ENCODE assay signal across 21 cellular contexts in genomic region chr10:30215131-30215530, GRCh38.
DNase-seq lines count a peak whose midpoint lies in the region; ATAC-seq and TF ChIP-seq lines count a peak whose summit lies in the region.
"Had no signal": no experiment of that assay in that cellular context is flagged by ENCODE, and none has a peak within 500 bp of the region (broad histone marks: within the 10 kb centered on the region; RNA-seq: fewer than 3 reads in every experiment).

No MANE protein-coding gene starts in this region.

- peak overlapping the region in 10 of 12 donors; percentile 25 to 71 (median 58) for H3K27ac ChIP-seq in heart left ventricle
- peak overlapping the region; percentile 10 to 75 (median 43) for H3K27ac ChIP-seq in thyroid gland
- H3K27ac ChIP-seq in H9 (ENCODE audit: insufficient read length, low read depth, low read length): no peak overlapping the region
- H3K27ac ChIP-seq: 22Rv1, cardiac muscle cell, HL-60, ovary had no signal

- peaks cover 0 to 23% (median 8%) of the 10 kb centered on the region in 12 donors for H3K4me1 ChIP-seq in heart left ventricle
- peaks cover 16 to 26% of the 10 kb centered on the region in 2 donors for H3K4me1 ChIP-seq in thyroid gland
- no peaks in the 10 kb centered on the region for H3K4me1 ChIP-seq in H9 (ENCODE audit: insufficient read depth, low read length)

- TF ChIP-seq CTCF in heart left ventricle (IDR thresholded peaks at IDR 0.05) (no peak), cardiac fibroblast (IDR thresholded peaks at IDR 0.05; ENCODE audit: low read depth, low read length) (no peak), neural crest cell (conservative IDR thresholded peaks at IDR 0.05) (no peak), thyroid gland (IDR thresholded peaks at IDR 0.05) (no peak), H9 (conservative IDR thresholded peaks at IDR 0.05) (no peak)

- no peaks in the 10 kb centered on the region for H3K23me2 ChIP-seq in H9 (ENCODE audit: insufficient read length, low read depth, low read length, poor library complexity, severe bottlenecking)

- H2AFZ ChIP-seq in H9 (ENCODE audit: low read length): no peak overlapping the region

- no peak overlapping the region for H2BK5ac ChIP-seq in H9 (ENCODE audit: insufficient read length, low read length)

- H3K79me2 ChIP-seq in H9 (ENCODE audit: insufficient read depth, low read length): no peaks in the 10 kb centered on the region

- no peak overlapping the region for H2BK12ac ChIP-seq in H9 (ENCODE audit: insufficient read length, low read depth, low read length)

- TF ChIP-seq POLR2A in heart left ventricle (IDR thresholded peaks at IDR 0.05) (no peak), thyroid gland (IDR thresholded peaks at IDR 0.05) (no peak)

- no peak overlapping the region for H4K8ac ChIP-seq in H9 (replicated peaks; ENCODE audit: insufficient read length, low read depth, low read length)

- no peaks in the 10 kb centered on the region for H3K9me3 Mint-ChIP-seq in neural crest cell
- H3K9me3 Mint-ChIP-seq in T-cell: no peaks in the 10 kb centered on the region
- peaks cover 0 to 1% of the 10 kb centered on the region in 2 experiments; a peak in 1 of 5 replicates for H3K9me3 Mint-ChIP-seq in H9

- no peak overlapping the region for H3K4me2 ChIP-seq in H9 (ENCODE audit: insufficient read depth, insufficient read length, low read length)

- no peak overlapping the region for H2AK5ac ChIP-seq in H9 (ENCODE audit: insufficient read length, low read length)

- intact Hi-C loops in heart left ventricle (cut with DNase I): no loop called here
- intact Hi-C loops in Right ventricle myocardium superior (cut with DNase I): no loop called here
- intact Hi-C loops in thyroid gland (cut with DNase I): loop anchor here (10.0 kb wide), 1 partner anchor 190 kb away; no protein-coding TSS in a partner anchor

- ATAC-seq in heart left ventricle: no peak
- ATAC-seq in Right ventricle myocardium superior (ENCODE audit: poor library complexity): no peak
- ATAC-seq in T-cell (replicated peaks in 1 of 4): no peak
- ATAC-seq: PC-3 had no signal

- no peak overlapping the region for H3K56ac ChIP-seq in H9 (ENCODE audit: insufficient read length, low read depth, low read length)

- WGBS in heart left ventricle, 4 donors: 51 to 69% (median 65%) methylated on average over 2 of the region's 2 CpGs
- WGBS in thyroid gland, 2 donors: 35 to 59% methylated on average over 2 of the region's 2 CpGs
- WGBS in H9 (ENCODE audit: extremely low coverage, insufficient read length, low lambda C conversion rate): no CpG with 5 or more reads among the region's 2 CpGs

- no peak overlapping the region for H3K14ac ChIP-seq in H9 (ENCODE audit: insufficient read depth, low read length)

- H3K36me3 ChIP-seq in heart left ventricle (no peaks in the 10 kb centered on the region), thyroid gland (no peaks in the 10 kb centered on the region)
- H3K36me3 ChIP-seq: cardiac muscle cell, ovary had no signal

- H3K27me3 Mint-ChIP-seq in neural crest cell (ENCODE audit: low read depth) (no peaks in the 10 kb centered on the region), T-cell (peaks cover 20 to 36% of the 10 kb centered on the region in 2 donors), H9 (ENCODE audit: low read depth) (no peaks in the 10 kb centered on the region)

- H4K5ac ChIP-seq in H9 (ENCODE audit: insufficient read length, low read depth, low read length): no peak overlapping the region

- no peak overlapping the region for H2BK15ac ChIP-seq in H9 (ENCODE audit: low read depth, low read length)

- no peak overlapping the region for H3T11ph ChIP-seq in H9 (ENCODE audit: low read length)

- peak overlapping the region; percentile 20 for H3K27ac Mint-ChIP-seq in neural crest cell (ENCODE audit: unreplicated experiment)
- H3K27ac Mint-ChIP-seq in T-cell: no peak overlapping the region
- no peak overlapping the region; a peak in 1 of 7 replicates for H3K27ac Mint-ChIP-seq in H9

- H3K4me3 Mint-ChIP-seq in neural crest cell (no peak overlapping the region), T-cell (no peak overlapping the region), H9 (no peak overlapping the region)

- H3K18ac ChIP-seq in H9 (ENCODE audit: insufficient read length, low read depth, low read length): no peak overlapping the region

- no peak overlapping the region for H2BK20ac ChIP-seq in H9 (ENCODE audit: low read depth, low read length, poor library complexity, severe bottlenecking)

- H3K4ac ChIP-seq in H9 (ENCODE audit: low read depth, low read length): no peak overlapping the region

- H3K23ac ChIP-seq in H9 (ENCODE audit: insufficient read length, low read depth, low read length): no peak overlapping the region

- H3K79me1 ChIP-seq in H9 (ENCODE audit: insufficient read depth, low read depth, low read length, poor library complexity, severe bottlenecking): no peaks in the 10 kb centered on the region

- DNase-seq in heart left ventricle (no peak), Right ventricle myocardium superior (no peak), cardiac fibroblast (ENCODE audit: low read depth in 2 of 2) (peak; percentile 11 to 17), neural crest cell (ENCODE audit: low read depth, low spot score) (no peak), thyroid gland (no peak), T-cell (no peak), OCI-M1 (lab: John Stamatoyannopoulos, UW) (no peak), H9 (no peak)
- DNase-seq: activated CD4-positive, alpha-beta T cell treated with anti-CD3 and anti-CD28 coated beads for 1 hour; activated T-cell treated with anti-CD3 and anti-CD28 coated beads, Interleukin-2, amount 50 U/mL, for 1 hour; foreskin fibroblast; hypothalamus; mammary epithelial cell; NCI-H1417; NCI-H446; PC-3; SHP77 treated with DMSO at 0.1 percent for 48 hours had no signal

- H3K4me1 Mint-ChIP-seq in neural crest cell (peaks cover 23% of the 10 kb centered on the region), T-cell (peaks cover 6 to 8% (median 7%) of the 10 kb centered on the region in 3 donors), H9 (peaks cover 2 to 8% of the 10 kb centered on the region in 2 experiments; a peak in 2 of 4 replicates)

- H3K27me3 ChIP-seq in heart left ventricle (no peaks in the 10 kb centered on the region), thyroid gland (no peaks in the 10 kb centered on the region), H9 (ENCODE audit: insufficient read depth, low read length) (no peaks in the 10 kb centered on the region)
- H3K27me3 ChIP-seq: cardiac muscle cell, ovary had no signal

- no peak overlapping the region for H3K9ac ChIP-seq in H9 (ENCODE audit: extremely low read depth, insufficient read length, low read length)

- no peak overlapping the region for H4K91ac ChIP-seq in H9 (ENCODE audit: insufficient read length, low read depth, low read length)

- H3K36me3 Mint-ChIP-seq in neural crest cell (ENCODE audit: low read depth): no peaks in the 10 kb centered on the region
- H3K36me3 Mint-ChIP-seq in T-cell: no peaks in the 10 kb centered on the region
- no peaks in the 10 kb centered on the region for H3K36me3 Mint-ChIP-seq in H9 (ENCODE audit: insufficient read depth in 1 of 3, low read depth in 3 of 3)

- CTCF ChIA-PET in T-cell (lab: Charles Lee): no interaction called here

- no peaks in the 10 kb centered on the region for H4K20me1 ChIP-seq in H9 (ENCODE audit: control insufficient read depth, insufficient read depth, insufficient read length)

- peaks cover 0 to 6% (median 0%) of the 10 kb centered on the region in 12 donors for H3K9me3 ChIP-seq in heart left ventricle
- H3K9me3 ChIP-seq in thyroid gland: no peaks in the 10 kb centered on the region
- H3K9me3 ChIP-seq in H9 (ENCODE audit: control insufficient read depth, low read depth, low read length): no peaks in the 10 kb centered on the region
- H3K9me3 ChIP-seq: ovary had no signal

- H3K4me3 ChIP-seq in heart left ventricle: no peak overlapping the region
- no peak overlapping the region for H3K4me3 ChIP-seq in cardiac fibroblast (replicated peaks in 1 of 2; ENCODE audit: low read depth in 2 of 2, low read length in 2 of 2)
- no peak overlapping the region for H3K4me3 ChIP-seq in thyroid gland (replicated peaks in 1 of 3)
- H3K4me3 ChIP-seq: cardiac muscle cell, ovary had no signal

- H2BK120ac ChIP-seq in H9 (ENCODE audit: low read depth, low read length, poor library complexity, severe bottlenecking): no peak overlapping the region

- POLR2A ChIA-PET in T-cell (lab: Charles Lee): no interaction called here

Comparison
In these comparisons a context has a peak if more than half of its experiments do, and no peak if none do; other contexts are left out.
1. DNase-seq: peak in cardiac fibroblast (2 of 2); none in heart left ventricle (0 of 5), Right ventricle myocardium superior (single experiment), neural crest cell (single experiment), thyroid gland (0 of 2), T-cell (0 of 34), OCI-M1 (single experiment) and H9 (single experiment).